ENCODE assay signal across 9 cellular contexts in the genomic region with DNA sequence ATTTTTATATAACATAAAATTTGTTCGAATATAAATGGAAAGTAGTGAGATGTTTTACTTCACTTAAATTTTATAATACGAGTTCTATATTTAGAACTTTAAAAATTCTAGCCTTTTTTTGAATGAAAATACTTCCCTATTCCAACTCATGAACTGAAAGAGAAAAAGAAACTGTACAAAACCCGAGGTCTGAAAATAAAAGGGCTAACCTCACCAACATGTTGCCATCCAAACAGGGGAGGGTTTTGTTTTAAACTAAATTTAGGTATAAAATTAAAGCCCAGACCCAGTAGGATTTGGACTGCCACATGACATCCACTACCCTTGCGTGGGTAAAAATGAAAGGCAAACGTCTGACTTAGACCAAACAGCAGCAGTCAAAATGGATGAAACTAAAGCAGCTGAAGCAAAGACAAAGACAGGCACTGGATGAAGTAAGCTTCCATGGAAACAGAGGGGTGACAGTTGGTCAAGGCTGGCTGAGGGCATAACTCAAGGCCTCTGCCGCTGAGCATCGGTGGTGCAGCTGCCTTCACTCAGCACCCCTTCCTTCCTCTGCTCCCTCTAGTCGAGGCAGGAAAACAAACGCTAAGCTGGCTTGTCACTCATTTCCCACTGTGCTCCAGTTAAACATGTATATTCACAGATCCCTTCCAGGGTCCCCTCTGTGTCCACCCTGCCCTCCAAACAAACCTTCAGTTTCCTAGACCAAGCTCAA. TPM values are rescaled to one million over a fixed set of nuclear protein-coding genes. Genes with fewer than 3 reads are reported as not detected.
DNase-seq lines count a peak whose midpoint lies in the region; ATAC-seq and TF ChIP-seq lines count a peak whose summit lies in the region.
"Had no signal": no experiment of that assay in that cellular context is flagged by ENCODE, and none has a peak within 500 bp of the region (broad histone marks: within the 10 kb centered on the region; RNA-seq: fewer than 3 reads in every experiment).

No MANE protein-coding gene starts in this region.

- DNase-seq in endothelial cell (ENCODE audit: low spot score) (no peak), NCI-H2171 (lab: John Stamatoyannopoulos, UW) (no peak), dedifferentiated amniotic fluid mesenchymal stem cell (ENCODE audit: extremely low spot score) (no peak)
- DNase-seq in effector memory CD4-positive, alpha-beta T cell = no peak
- DNase-seq: NCI-H2171 treated with DMSO at 0.1 percent for 48 hours had no signal

- H3K4me3 ChIP-seq in effector memory CD4-positive, alpha-beta T cell (ENCODE audit: insufficient read depth, low read depth, low read length, poor library complexity, severe bottlenecking) = no peak overlapping the region

- H3K36me3 ChIP-seq in effector memory CD4-positive, alpha-beta T cell (ENCODE audit: control insufficient read depth, insufficient read depth, low read length) = no peaks in the 10 kb centered on the region

- peaks cover 36% of the 10 kb centered on the region for H3K36me3 Mint-ChIP-seq in endothelial cell (ENCODE audit: low read depth, unreplicated experiment)
- no peaks in the 10 kb centered on the region for H3K36me3 Mint-ChIP-seq in stimulated activated memory B cell treated with anti-CD40 and anti-IgM and Interleukin-4, amounts not matched to agents 10 μg/mL and 1 μg/mL and 100 μg/mL, for 72 hours

- H3K9me3 Mint-ChIP-seq in endothelial cell (ENCODE audit: unreplicated experiment) = no peaks in the 10 kb centered on the region
- H3K9me3 Mint-ChIP-seq in stimulated activated memory B cell treated with anti-CD40 and anti-IgM and Interleukin-4, amounts not matched to agents 10 μg/mL and 1 μg/mL and 100 μg/mL, for 72 hours = no peaks in the 10 kb centered on the region

- H3K27me3 Mint-ChIP-seq in endothelial cell (ENCODE audit: unreplicated experiment) = peaks cover 14% of the 10 kb centered on the region
- peaks cover 12% of the 10 kb centered on the region for H3K27me3 Mint-ChIP-seq in stimulated activated memory B cell treated with anti-CD40 and anti-IgM and Interleukin-4, amounts not matched to agents 10 μg/mL and 1 μg/mL and 100 μg/mL, for 72 hours

- H3K4me1 Mint-ChIP-seq in endothelial cell (ENCODE audit: unreplicated experiment) = peaks cover 65% of the 10 kb centered on the region
- H3K4me1 Mint-ChIP-seq in stimulated activated memory B cell treated with anti-CD40 and anti-IgM and Interleukin-4, amounts not matched to agents 10 μg/mL and 1 μg/mL and 100 μg/mL, for 72 hours = peaks cover 9% of the 10 kb centered on the region

- peak overlapping the region; percentile 48 for H3K27ac Mint-ChIP-seq in endothelial cell (ENCODE audit: unreplicated experiment)
- peak overlapping the region; percentile 5 for H3K27ac Mint-ChIP-seq in stimulated activated memory B cell treated with anti-CD40 and anti-IgM and Interleukin-4, amounts not matched to agents 10 μg/mL and 1 μg/mL and 100 μg/mL, for 72 hours

- no peak overlapping the region for H3K4me3 Mint-ChIP-seq in endothelial cell (ENCODE audit: unreplicated experiment)
- peak overlapping the region; percentile 32 for H3K4me3 Mint-ChIP-seq in stimulated activated memory B cell treated with anti-CD40 and anti-IgM and Interleukin-4, amounts not matched to agents 10 μg/mL and 1 μg/mL and 100 μg/mL, for 72 hours

- no peak for TF ChIP-seq CTCF in endothelial cell (IDR thresholded peaks at IDR 0.05; ENCODE audit: unreplicated experiment)

- no peaks in the 10 kb centered on the region for H3K4me1 ChIP-seq in effector memory CD4-positive, alpha-beta T cell (ENCODE audit: control insufficient read depth, insufficient read depth, low read length, poor library complexity, severe bottlenecking)

- H3K27ac ChIP-seq in effector memory CD4-positive, alpha-beta T cell (ENCODE audit: insufficient read depth, low read length, poor library complexity, severe bottlenecking) = no peak overlapping the region

- H3K9me3 ChIP-seq in effector memory CD4-positive, alpha-beta T cell (ENCODE audit: control insufficient read depth, low read length) = no peaks in the 10 kb centered on the region

- no peaks in the 10 kb centered on the region for H3K27me3 ChIP-seq in effector memory CD4-positive, alpha-beta T cell (replicated peaks; ENCODE audit: control insufficient read depth, insufficient read depth, low read length, poor library complexity, severe bottlenecking)

- ATAC-seq in GM18909 (IDR thresholded peaks at IDR 0.05; ENCODE audit: poor library complexity, unreplicated experiment) = peak; percentile 48
- peak; percentile 43 for ATAC-seq in HG03095 (IDR thresholded peaks at IDR 0.05; ENCODE audit: unreplicated experiment)
- ATAC-seq in stimulated activated memory B cell treated with anti-CD40 and anti-IgM and Interleukin-4, amounts not matched to agents 10 μg/mL and 1 μg/mL and 100 μg/mL, for 72 hours = peak; percentile 46

RNA-seq across cellular contexts. Expression of gene TM4SF4, which starts 58.1 kb away (rescaled TPM):
- total RNA-seq in endothelial cell (ENCODE audit: unreplicated experiment) = 0.67 TPM
- total RNA-seq: kidney epithelial cell had no signal
